8 cellular contexts compared by ENCODE assay signal in the genomic region with DNA sequence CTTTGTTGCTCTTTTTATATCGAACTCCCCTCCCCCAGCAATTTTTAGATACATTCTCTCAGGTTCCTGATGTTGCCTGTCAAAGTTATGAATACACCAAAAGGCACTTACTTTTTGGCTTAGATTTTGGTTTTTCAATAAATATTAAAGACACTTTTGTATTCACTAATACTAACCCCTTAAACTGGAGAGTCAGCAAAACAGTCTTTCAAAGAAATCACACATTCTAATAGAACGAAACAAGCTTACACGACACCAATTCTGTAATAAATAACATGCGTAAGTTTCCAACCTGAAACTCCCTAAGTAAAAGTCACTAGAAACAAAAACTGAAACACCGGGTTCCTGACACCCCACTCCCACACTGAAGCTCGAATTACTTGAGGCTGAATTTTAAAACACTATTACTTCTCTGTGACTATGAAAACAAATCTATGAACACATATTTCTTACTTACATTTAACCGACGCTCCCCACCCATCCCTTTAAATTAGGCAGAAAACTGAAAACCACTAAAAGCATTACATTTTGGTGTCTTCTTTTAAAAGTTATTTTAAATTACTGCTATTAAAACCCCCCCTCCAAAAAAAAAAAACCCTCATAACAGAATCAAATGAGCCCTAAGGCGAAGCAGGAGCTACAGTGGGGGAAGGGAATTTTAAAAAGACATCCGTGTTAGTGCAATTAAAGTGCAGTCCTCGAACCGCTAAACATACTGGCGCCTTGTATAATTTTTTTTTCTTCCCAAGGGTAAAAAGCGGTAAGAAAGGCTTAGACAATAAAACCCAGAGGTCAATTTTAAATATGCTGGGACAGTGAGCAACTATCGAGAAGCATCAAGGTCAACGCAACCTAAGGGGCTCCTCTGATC. TPM values are rescaled to one million over a fixed set of nuclear protein-coding genes. Genes with fewer than 3 reads are reported as not detected.
DNase-seq lines count a peak whose midpoint lies in the region; ATAC-seq and TF ChIP-seq lines count a peak whose summit lies in the region.

No MANE protein-coding gene starts in this region.

- peaks cover 14% of the 10 kb centered on the region; the same call in 1 of the 2 replicates for H3K4me1 ChIP-seq in Panc1 (ENCODE audit: control insufficient read depth, insufficient read depth, low read length)
- peaks cover 26% of the 10 kb centered on the region for H3K4me1 ChIP-seq in lower lobe of right lung
- peaks cover 0 to 20% (median 15%) of the 10 kb centered on the region in 5 donors for H3K4me1 ChIP-seq in subcutaneous abdominal adipose tissue (ENCODE audit: control insufficient read depth in 5 of 5, insufficient read depth in 5 of 5, low read length in 5 of 5)

- peak overlapping the region; percentile 87 to 96 (median 94) for H3K9ac ChIP-seq in subcutaneous abdominal adipose tissue (ENCODE audit: low read length in 5 of 5)

- TSS peak; percentile 92 for BruUV-seq in Panc1 (replicated peaks; lab: Mats Ljungman, UMichigan)

- H3K27ac ChIP-seq in Panc1 (ENCODE audit: low read length) (peak overlapping the region; percentile 98), lower lobe of right lung (peak overlapping the region; percentile 99), subcutaneous abdominal adipose tissue (ENCODE audit: low read depth, low read length) (peak overlapping the region; percentile 97)

- in situ Hi-C loops in Panc1 (cut with HindIII; ENCODE audit: low pct_unique_long_range_greater_than_20kb, low sequenced_read_pairs): no loop called here

- H3K27me3 ChIP-seq in Panc1 (ENCODE audit: control insufficient read depth, insufficient read depth, low read length) (no peaks in the 10 kb centered on the region), lower lobe of right lung (ENCODE audit: low read depth) (no peaks in the 10 kb centered on the region), subcutaneous abdominal adipose tissue (ENCODE audit: control insufficient read depth in 5 of 5, insufficient read depth in 4 of 5, low read length in 5 of 5) (no peaks in the 10 kb centered on the region)

- CTCF ChIA-PET in Panc1 (lab: Charles Lee): interaction anchor here (0.6 to 0.9 kb wide), 3 partner anchors 113 to 719 kb away, joined by 3 read pairs; no protein-coding TSS in a partner anchor

- DNase-seq in DMS79 (lab: John Stamatoyannopoulos, UW) (peak; percentile 30), Panc1 (ENCODE audit: low read depth, low spot score) (no peak), cerebellar cortex (ENCODE audit: low spot score) (peak; percentile 23), lower lobe of right lung (no peak)

- peak overlapping the region; percentile 77 to 91 for H3K4me3 ChIP-seq in Panc1 (ENCODE audit: low read depth in 2 of 2, low read length in 2 of 2)
- H3K4me3 ChIP-seq in lower lobe of right lung: peak overlapping the region; percentile 91
- peak overlapping the region; percentile 70 to 91 (median 82) for H3K4me3 ChIP-seq in subcutaneous abdominal adipose tissue (ENCODE audit: low read depth in 1 of 5, low read length in 5 of 5)

- no peaks in the 10 kb centered on the region; the same call in 1 of the 2 replicates for H3K36me3 ChIP-seq in Panc1 (ENCODE audit: control insufficient read depth, insufficient read depth, low read length)
- H3K36me3 ChIP-seq in lower lobe of right lung: no peaks in the 10 kb centered on the region
- no peaks in the 10 kb centered on the region for H3K36me3 ChIP-seq in subcutaneous abdominal adipose tissue (ENCODE audit: control insufficient read depth in 5 of 5, insufficient read depth in 5 of 5, low read length in 5 of 5)

- intact Hi-C loops in Panc1 (cut with micrococcal nuclease; ENCODE audit: unreplicated experiment): loop anchor here (10.0 kb wide), 1 partner anchor 110 kb away; no protein-coding TSS in a partner anchor
- intact Hi-C loops in lower lobe of right lung (cut with DNase I): no loop called here

- ATAC-seq in GM21528 (IDR thresholded peaks at IDR 0.05; ENCODE audit: low FRiP score, unreplicated experiment) (peak; percentile 30), Panc1 (peak; percentile 1; the same call in 1 of the 2 replicates), lower lobe of right lung (peak in 1 of 2 donors; percentile 1), HG02759 (IDR thresholded peaks at IDR 0.05; ENCODE audit: unreplicated experiment) (no peak), GM19455 (IDR thresholded peaks at IDR 0.05; ENCODE audit: unreplicated experiment) (no peak)

- POLR2A ChIA-PET in Panc1 (lab: Charles Lee): interaction anchor here (0.7 to 1.2 kb wide), 3 partner anchors 10 to 77 kb away, joined by 3 to 7 read pairs (median 6); no protein-coding TSS in a partner anchor

- H3K9me3 ChIP-seq in Panc1 (ENCODE audit: control insufficient read depth, insufficient read depth, low read depth, low read length) (no peaks in the 10 kb centered on the region), lower lobe of right lung (no peaks in the 10 kb centered on the region), subcutaneous abdominal adipose tissue (ENCODE audit: control insufficient read depth in 5 of 5, low read length in 5 of 5) (no peaks in the 10 kb centered on the region)

- no peak for TF ChIP-seq CTCF in Panc1 (IDR thresholded peaks at IDR 0.05)
- TF ChIP-seq CTCF in lower lobe of right lung (IDR thresholded peaks at IDR 0.05): no peak

RNA-seq across cellular contexts. Expression of gene SPPL2A, which starts 0.9 kb away (rescaled TPM):
- total RNA-seq in Panc1 (2021; ENCODE audit: unreplicated experiment): 154 TPM
- 52.9 TPM for polyA plus RNA-seq in Panc1 (2012; ENCODE audit: insufficient read length)
- total RNA-seq in lower lobe of right lung: 128 TPM

Comparison
In these comparisons a context has a peak if more than half of its experiments do, and no peak if none do; other contexts are left out.
1. DNase-seq: peak in DMS79 (single experiment) and cerebellar cortex (single experiment); none in Panc1 (single experiment) and lower lobe of right lung (single experiment).
2. ATAC-seq: peak in GM21528 (single experiment) and Panc1 (single experiment); none in HG02759 (single experiment) and GM19455 (single experiment).
3. Peak in every context shown above with its lines, with median percentiles within 50 percentile points of each other: H3K27ac ChIP-seq and H3K4me3 ChIP-seq.